In genomic region chr1:211698161-211699026, GRCh38 we compare ENCODE assay signal across 8 cellular contexts. TPM values are rescaled to one million over a fixed set of nuclear protein-coding genes. Genes with fewer than 3 reads are reported as not detected.
DNase-seq lines count a peak whose midpoint lies in the region; ATAC-seq and TF ChIP-seq lines count a peak whose summit lies in the region.

No MANE protein-coding gene starts in this region.

- no peaks in the 10 kb centered on the region for H3K9me2 ChIP-seq in DOHH2 (replicated peaks; ENCODE audit: control insufficient read depth, low read length)
- H3K9me2 ChIP-seq in GM23248 (ENCODE audit: insufficient read depth): no peaks in the 10 kb centered on the region

- H3K27me3 ChIP-seq in DOHH2 (ENCODE audit: control insufficient read depth, low read length) (peaks cover 44% of the 10 kb centered on the region), GM23248 (replicated peaks; ENCODE audit: insufficient read depth) (peaks cover 9% of the 10 kb centered on the region), heart left ventricle (peaks cover 0 to 5% (median 0%) of the 10 kb centered on the region in 9 donors)

- H4K20me1 ChIP-seq in DOHH2 (ENCODE audit: control insufficient read depth, insufficient read depth, low read depth, low read length) (peaks cover 10% of the 10 kb centered on the region; the same call in 1 of the 2 replicates), GM23248 (ENCODE audit: insufficient read depth) (no peaks in the 10 kb centered on the region)

- H3K4me1 ChIP-seq in DOHH2 (ENCODE audit: control insufficient read depth, low read length) (peaks cover 26% of the 10 kb centered on the region), GM23248 (ENCODE audit: insufficient read depth) (no peaks in the 10 kb centered on the region), heart left ventricle (peaks cover 0 to 11% (median 2%) of the 10 kb centered on the region in 12 donors)

- peaks cover 1% of the 10 kb centered on the region for H3K9me3 Mint-ChIP-seq in activated naive CD8-positive, alpha-beta T cell treated with anti-CD3 and anti-CD28 coated beads, Interleukin-2, amount 10 ng/mL, durations not matched to agents 7 days and 5 days
- H3K9me3 Mint-ChIP-seq in progenitor cell of endocrine pancreas (ENCODE audit: low read depth): peaks cover 9% of the 10 kb centered on the region

- peak; percentile 89 for ATAC-seq in activated naive CD8-positive, alpha-beta T cell treated with anti-CD3 and anti-CD28 coated beads, Interleukin-2, amount 10 ng/mL, durations not matched to agents 7 days and 5 days (ENCODE audit: low read depth)
- ATAC-seq in heart left ventricle: peak; percentile 57 to 95 (median 90)

- peak overlapping the region; percentile 57 for H3K4me2 ChIP-seq in DOHH2 (ENCODE audit: low read length)
- no peak overlapping the region for H3K4me2 ChIP-seq in GM23248 (ENCODE audit: unreplicated experiment)

- H3K27me3 Mint-ChIP-seq in activated naive CD8-positive, alpha-beta T cell treated with anti-CD3 and anti-CD28 coated beads, Interleukin-2, amount 10 ng/mL, durations not matched to agents 7 days and 5 days: peaks cover 8% of the 10 kb centered on the region
- peaks cover 20% of the 10 kb centered on the region for H3K27me3 Mint-ChIP-seq in progenitor cell of endocrine pancreas

- H3K79me2 ChIP-seq in DOHH2 (ENCODE audit: control insufficient read depth, low read length) (no peaks in the 10 kb centered on the region), GM23248 (ENCODE audit: insufficient read depth) (no peaks in the 10 kb centered on the region)

- peak overlapping the region; percentile 64 for H2AFZ ChIP-seq in GM23248

- H3K4me1 Mint-ChIP-seq in activated naive CD8-positive, alpha-beta T cell treated with anti-CD3 and anti-CD28 coated beads, Interleukin-2, amount 10 ng/mL, durations not matched to agents 7 days and 5 days: peaks cover 42% of the 10 kb centered on the region
- no peaks in the 10 kb centered on the region for H3K4me1 Mint-ChIP-seq in progenitor cell of endocrine pancreas (ENCODE audit: low read depth)

- intact Hi-C loops in heart left ventricle (cut with DNase I): loop anchor here in 9 of 10 donors (1.0 to 10.0 kb wide), 7 partner anchors 56 to 249 kb away; partner anchors contain the start of gene LPGAT1 (in 7 of the 9)

- no peaks in the 10 kb centered on the region for H3K36me3 ChIP-seq in DOHH2 (ENCODE audit: control insufficient read depth, low read length)
- H3K36me3 ChIP-seq in GM23248 (ENCODE audit: low read depth): no peaks in the 10 kb centered on the region
- no peaks in the 10 kb centered on the region for H3K36me3 ChIP-seq in heart left ventricle

- H3K4me3 ChIP-seq in DOHH2 (ENCODE audit: low read length) (peak overlapping the region; percentile 23; the same call in 1 of the 2 replicates), GM23248 (no peak overlapping the region), heart left ventricle (peak overlapping the region in 8 of 12 donors; percentile 9 to 40 (median 31))

- peak; percentile 96 for TF ChIP-seq CTCF in DOHH2 (IDR thresholded peaks at IDR 0.05; ENCODE audit: low read depth, low read length, poor library complexity, severe bottlenecking)
- peak; percentile 100 for TF ChIP-seq CTCF in LNCAP (IDR thresholded peaks at IDR 0.05)
- TF ChIP-seq CTCF in heart left ventricle (IDR thresholded peaks at IDR 0.05): peak; percentile 87 to 98 (median 90)
- peak; percentile 99 for TF ChIP-seq CTCF in progenitor cell of endocrine pancreas (IDR thresholded peaks at IDR 0.05; ENCODE audit: unreplicated experiment)

- H3F3A ChIP-seq in DOHH2 (ENCODE audit: control insufficient read depth, insufficient read depth) (no peaks in the 10 kb centered on the region), GM23248 (ENCODE audit: insufficient read depth) (no peaks in the 10 kb centered on the region)

- POLR2A ChIA-PET in activated naive CD8-positive, alpha-beta T cell treated with anti-CD3 and anti-CD28 coated beads, Interleukin-2, amount 10 ng/mL, durations not matched to agents 7 days and 5 days (lab: Charles Lee): interaction anchor here (0.6 to 2.8 kb wide), 9 partner anchors 17 to 743 kb away, joined by 3 to 11 read pairs (median 5); partner anchors contain the start of genes DTL, INTS7 and LPGAT1

- peak overlapping the region; percentile 60 for H3K27ac Mint-ChIP-seq in activated naive CD8-positive, alpha-beta T cell treated with anti-CD3 and anti-CD28 coated beads, Interleukin-2, amount 10 ng/mL, durations not matched to agents 7 days and 5 days
- peak overlapping the region; percentile 33 for H3K27ac Mint-ChIP-seq in progenitor cell of endocrine pancreas

- H3K9me3 ChIP-seq in DOHH2 (ENCODE audit: control insufficient read depth, insufficient read depth, low read length) (no peaks in the 10 kb centered on the region), GM23248 (ENCODE audit: low read depth) (no peaks in the 10 kb centered on the region), heart left ventricle (no peaks in the 10 kb centered on the region)

- H3K27ac ChIP-seq in DOHH2 (ENCODE audit: low read depth, low read length) (no peak overlapping the region), GM23248 (no peak overlapping the region), heart left ventricle (no peak overlapping the region)

- H3K4me3 Mint-ChIP-seq in activated naive CD8-positive, alpha-beta T cell treated with anti-CD3 and anti-CD28 coated beads, Interleukin-2, amount 10 ng/mL, durations not matched to agents 7 days and 5 days: peak overlapping the region; percentile 63
- peak overlapping the region; percentile 66 for H3K4me3 Mint-ChIP-seq in progenitor cell of endocrine pancreas (ENCODE audit: low read depth)

- TF ChIP-seq POLR2A in heart left ventricle (IDR thresholded peaks at IDR 0.05): no peak

- H3K9ac ChIP-seq in GM23248: no peak overlapping the region

- 36 to 46% methylated on average over 26 to 28 of the region's 29 CpGs for WGBS in GM23248 (ENCODE audit: low coverage in 1 of 2, low lambda C conversion rate in 2 of 2, missing lambda C conversion rate in 2 of 2), 2 experiments
- 19 to 24% (median 21%) methylated on average over 27 to 29 of the region's 29 CpGs for WGBS in heart left ventricle, 4 donors

- H3K36me3 Mint-ChIP-seq in activated naive CD8-positive, alpha-beta T cell treated with anti-CD3 and anti-CD28 coated beads, Interleukin-2, amount 10 ng/mL, durations not matched to agents 7 days and 5 days: peaks cover 4% of the 10 kb centered on the region
- H3K36me3 Mint-ChIP-seq in progenitor cell of endocrine pancreas (ENCODE audit: insufficient read depth): no peaks in the 10 kb centered on the region

- DNase-seq in GM23248: peak; percentile 68
- DNase-seq in SKM-1 treated with dmso at 0.1 percent for 144 hours (lab: John Stamatoyannopoulos, UW; ENCODE audit: unreplicated experiment): peak; percentile 84
- DNase-seq in activated naive CD8-positive, alpha-beta T cell treated with anti-CD3 and anti-CD28 coated beads, Interleukin-2, amount 10 ng/mL, durations not matched to agents 7 days and 5 days: peak; percentile 92
- DNase-seq in heart left ventricle: peak; percentile 64 to 89 (median 76)
- peak; percentile 88 for DNase-seq in progenitor cell of endocrine pancreas (ENCODE audit: low spot score, unreplicated experiment)
- peak; percentile 75 for DNase-seq in ureter (ENCODE audit: low spot score)

- in situ Hi-C loops in GM23248 (cut with MboI): loop anchor here (25.0 kb wide), 1 partner anchor 314 kb away; no protein-coding TSS in a partner anchor

RNA-seq across cellular contexts. Expression of gene NEK2, which starts 23.0 kb away (rescaled TPM):
- total RNA-seq in GM23248 (2014; rRNA removed; shearing (Covaris generic)): 11.3 and 13.8 TPM in 2 replicates
- polyA plus RNA-seq in GM23248 (2016; fragmentation: Nextera tagmentation; extraction: Ambion mirVana): 10.6 TPM in 2 replicates
- 10 to 100 TPM; 31.8 to 32.7 TPM for total RNA-seq in activated naive CD8-positive, alpha-beta T cell treated with anti-CD3 and anti-CD28 coated beads, Interleukin-2, amount 10 ng/mL, durations not matched to agents 7 days and 5 days
- total RNA-seq in heart left ventricle: 1 to 10 TPM in 1 of 9 donors, under 1 TPM in 4, not detected in 4; 0.16 to 2.5 (median 0.34) TPM
- polyA plus RNA-seq in heart left ventricle: under 1 TPM in 1 of 2 donors, not detected in 1; 0.10 TPM
- total RNA-seq in progenitor cell of endocrine pancreas: 17.6 and 20.8 TPM in 2 replicates
- total RNA-seq in ureter: not detected
